1 cellular context compared by ENCODE assay signal in genomic region chr4:52824603-52825310, GRCh38.
TF ChIP-seq lines count a peak whose summit lies in the region.

No MANE protein-coding gene starts in this region.

TF ChIP-seq in HepG2, 621 proteins besides CTCF, POLR2A, EP300 and RAD21 (continued from another document and continues in another):
- TF ChIP-seq ZNF770 (CRISPR knock-in tag; IDR thresholded peaks at IDR 0.05) (no peak), ZBTB34 (CRISPR knock-in tag; IDR thresholded peaks at IDR 0.05) (0 out of 2 replicates have a peak, but pooled peaks have one; percentile 27), MEIS2 (CRISPR knock-in tag; IDR thresholded peaks at IDR 0.05) (peak; percentile 66), PHF21A (CRISPR knock-in tag; IDR thresholded peaks at IDR 0.05) (no peak), ZNF317 (CRISPR knock-in tag; IDR thresholded peaks at IDR 0.05) (no peak), ZNF678 (CRISPR knock-in tag; IDR thresholded peaks at IDR 0.05) (no peak), MNT (IDR thresholded peaks at IDR 0.05) (no peak), ZNF768 (CRISPR knock-in tag; IDR thresholded peaks at IDR 0.05) (peak; percentile 60; the same call in 1 of the 2 replicates), BORCS8-MEF2B (CRISPR knock-in tag; IDR thresholded peaks at IDR 0.05) (peak; percentile 58; the same call in 1 of the 2 replicates), SOX13 (IDR thresholded peaks at IDR 0.05) (no peak), SOX13 (CRISPR knock-in tag; conservative IDR thresholded peaks at IDR 0.05 in 1 of 2, IDR thresholded peaks at IDR 0.05 in 1 of 2) (peak in 1 of 2 experiments; percentile 44; a peak in 1 of 4 replicates), HNF4A (CRISPR knock-in tag; IDR thresholded peaks at IDR 0.05) (peak; percentile 27; the same call in 1 of the 2 replicates), TFAP4 (IDR thresholded peaks at IDR 0.05; ENCODE audit: borderline replicate concordance, low read depth) (0 out of 2 replicates have a peak, but pooled peaks have one; percentile 18), ZNF501 (CRISPR knock-in tag; IDR thresholded peaks at IDR 0.05) (0 out of 2 replicates have a peak, but pooled peaks have one; percentile 27), ELF3 (CRISPR knock-in tag; IDR thresholded peaks at IDR 0.05) (peak; percentile 64), ZNF292 (CRISPR knock-in tag; IDR thresholded peaks at IDR 0.05; ENCODE audit: borderline replicate concordance, low read depth) (peak; percentile 68; the same call in 1 of the 2 replicates), ELF1 (CRISPR knock-in tag; IDR thresholded peaks at IDR 0.05) (peak; percentile 81), HNF1A (IDR thresholded peaks at IDR 0.05; ENCODE audit: low read depth) (no peak), HNF1A (CRISPR knock-in tag; IDR thresholded peaks at IDR 0.05; ENCODE audit: borderline replicate concordance) (no peak), KMT2A (CRISPR knock-in tag; IDR thresholded peaks at IDR 0.05) (0 out of 2 replicates have a peak, but pooled peaks have one; percentile 26), TEAD3 (CRISPR knock-in tag; optimal IDR thresholded peaks at IDR 0.05; ENCODE audit: borderline replicate concordance) (peak; percentile 98), ZNF430 (CRISPR knock-in tag; IDR thresholded peaks at IDR 0.05) (no peak), ZNF574 (CRISPR knock-in tag; IDR thresholded peaks at IDR 0.05) (no peak), ZMYM3 (CRISPR knock-in tag; IDR thresholded peaks at IDR 0.05) (0 out of 2 replicates have a peak, but pooled peaks have one; percentile 28), CHCHD3 (CRISPR knock-in tag; IDR thresholded peaks at IDR 0.05) (no peak), SOX5 (CRISPR knock-in tag; IDR thresholded peaks at IDR 0.05; ENCODE audit: borderline replicate concordance) (peak; percentile 50; the same call in 1 of the 2 replicates), MXD3 (CRISPR knock-in tag; IDR thresholded peaks at IDR 0.05) (no peak), RXRA (CRISPR knock-in tag; IDR thresholded peaks at IDR 0.05) (0 out of 2 replicates have a peak, but pooled peaks have one; percentile 18), TBX2 (CRISPR knock-in tag; IDR thresholded peaks at IDR 0.05; ENCODE audit: borderline replicate concordance) (peak; percentile 66; the same call in 1 of the 2 replicates), ZNF367 (CRISPR knock-in tag; IDR thresholded peaks at IDR 0.05; ENCODE audit: borderline replicate concordance) (no peak), ZNF839 (CRISPR knock-in tag; IDR thresholded peaks at IDR 0.05; ENCODE audit: borderline replicate concordance) (0 out of 2 replicates have a peak, but pooled peaks have one; percentile 13), ZNF503 (CRISPR knock-in tag; IDR thresholded peaks at IDR 0.05) (no peak), ZNF629 (CRISPR knock-in tag; conservative IDR thresholded peaks at IDR 0.05) (no peak), PLSCR1 (CRISPR knock-in tag; IDR thresholded peaks at IDR 0.05; ENCODE audit: borderline replicate concordance) (no peak), ZNF687 (CRISPR knock-in tag; IDR thresholded peaks at IDR 0.05) (peak; percentile 64), TEF (CRISPR knock-in tag; IDR thresholded peaks at IDR 0.05) (no peak)
